ENCODE assay signal across 9 cellular contexts in genomic region chr14:25042362-25043299, GRCh38. TPM values are rescaled to one million over a fixed set of nuclear protein-coding genes. Genes with fewer than 3 reads are reported as not detected.
DNase-seq lines count a peak whose midpoint lies in the region; ATAC-seq, FAIRE-seq and TF ChIP-seq lines count a peak whose summit lies in the region.
"Had no signal": no experiment of that assay in that cellular context is flagged by ENCODE, and none has a peak within 500 bp of the region (broad histone marks: within the 10 kb centered on the region; RNA-seq: fewer than 3 reads in every experiment).

No MANE protein-coding gene starts in this region.

- no peak for TF ChIP-seq POLR2A in gastrocnemius medialis (IDR thresholded peaks at IDR 0.05)

- no peaks in the 10 kb centered on the region for H3K36me3 ChIP-seq in gastrocnemius medialis

- no peaks in the 10 kb centered on the region for H3K9me3 ChIP-seq in gastrocnemius medialis

- peak; percentile 22; the same call in 1 of the 2 replicates for TF ChIP-seq CTCF in GM12874 (IDR thresholded peaks at IDR 0.05; ENCODE audit: insufficient read depth, low read depth, low read length)
- peak in 1 of 5 experiments; percentile 35 for TF ChIP-seq CTCF in gastrocnemius medialis (IDR thresholded peaks at IDR 0.05 in 4 of 5, conservative IDR thresholded peaks at IDR 0.05 in 1 of 5)

- no peaks in the 10 kb centered on the region for H3K4me1 ChIP-seq in gastrocnemius medialis

- intact Hi-C loops in gastrocnemius medialis (cut with DNase I; ENCODE audit: low total_unique reads), result loop anchor here (5.0 kb wide), 1 partner anchor 235 kb away; no protein-coding TSS in a partner anchor

- H3K4me3 ChIP-seq in gastrocnemius medialis, result no peak overlapping the region

- in situ Hi-C loops in gastrocnemius medialis (cut with MboI; ENCODE audit: low sequenced_read_pairs in 4 of 4), result loop anchor here in 2 of 4 donors (5.0 to 10.0 kb wide), 2 partner anchors 228 to 235 kb away; no protein-coding TSS in a partner anchor

- no peak for FAIRE-seq in RCC 7860 (lab: Jason Lieb, UNC)
- FAIRE-seq: colon had no signal

- H3K27me3 ChIP-seq in gastrocnemius medialis, result no peaks in the 10 kb centered on the region

- ATAC-seq in GM19035 (IDR thresholded peaks at IDR 0.05; ENCODE audit: unreplicated experiment) (no peak), gastrocnemius medialis (no peak), HG02970 (IDR thresholded peaks at IDR 0.05; ENCODE audit: low FRiP score, unreplicated experiment) (no peak)

- H3K27ac ChIP-seq in gastrocnemius medialis, result no peak overlapping the region

- DNase-seq in RCC 7860 (ENCODE audit: low spot score), result peak; percentile 15
- peak; percentile 32 for DNase-seq in glomerular visceral epithelial cell (ENCODE audit: extremely low spot score)
- DNase-seq in retina, result peak; percentile 23
- no peak for DNase-seq in NCI-H2081 (lab: John Stamatoyannopoulos, UW)
- no peak for DNase-seq in gastrocnemius medialis

RNA-seq across cellular contexts. Expression of gene STXBP6, which starts 7.3 kb away (rescaled TPM):
- 1 to 10 TPM; 2.6 to 5.5 (median 4.4) TPM for total RNA-seq in gastrocnemius medialis

Comparison
In these comparisons a context has a peak if more than half of its experiments do, and no peak if none do; other contexts are left out.
1. DNase-seq: peak in RCC 7860 (single experiment), glomerular visceral epithelial cell (single experiment) and retina (single experiment); none in NCI-H2081 (0 of 2) and gastrocnemius medialis (0 of 2).